1 cellular context compared by ENCODE assay signal in genomic region chr11:19597876-19598275, GRCh38.
TF ChIP-seq lines count a peak whose summit lies in the region.

No MANE protein-coding gene starts in this region.

TF ChIP-seq in SK-N-SH, 30 proteins besides CTCF, POLR2A, EP300 and RAD21 (continued from another document):
- TF ChIP-seq TAF1 (IDR thresholded peaks at IDR 0.05; ENCODE audit: borderline replicate concordance, low read depth, low read length), result no peak
- TF ChIP-seq IRF3 (IDR thresholded peaks at IDR 0.05; ENCODE audit: low read depth, low read length), result no peak
- TF ChIP-seq FOSL2 (IDR thresholded peaks at IDR 0.05; ENCODE audit: borderline replicate concordance, low read depth), result peak; percentile 28; the same call in 1 of the 2 replicates
- TF ChIP-seq USF1 (IDR thresholded peaks at IDR 0.05; ENCODE audit: borderline replicate concordance, low read depth), result no peak
- no peak for TF ChIP-seq GABPA (IDR thresholded peaks at IDR 0.05; ENCODE audit: low read depth)
- TF ChIP-seq TCF12 (IDR thresholded peaks at IDR 0.05), result peak; percentile 80
- TF ChIP-seq MAX (IDR thresholded peaks at IDR 0.05; ENCODE audit: low read depth), result peak; percentile 61
- no peak for TF ChIP-seq MXI1 (IDR thresholded peaks at IDR 0.05; ENCODE audit: low read depth, low read length)
- peak; percentile 68 for TF ChIP-seq PBX3 (IDR thresholded peaks at IDR 0.05)
- TF ChIP-seq FOXJ3 (CRISPR knock-in tag; IDR thresholded peaks at IDR 0.05), result no peak
- TF ChIP-seq USF2 (IDR thresholded peaks at IDR 0.05; ENCODE audit: borderline replicate concordance, low read depth, low read length), result no peak
- TF ChIP-seq RFX5 (IDR thresholded peaks at IDR 0.05; ENCODE audit: low read length), result no peak
- peak; percentile 56 for TF ChIP-seq JUND (IDR thresholded peaks at IDR 0.05)
- TF ChIP-seq RXRA (IDR thresholded peaks at IDR 0.05; ENCODE audit: borderline replicate concordance, low read depth), result peak; percentile 35; the same call in 1 of the 2 replicates
- TF ChIP-seq TEAD4 (IDR thresholded peaks at IDR 0.05; ENCODE audit: borderline replicate concordance, insufficient read depth), result peak; percentile 74; the same call in 1 of the 2 replicates
- TF ChIP-seq ELF1 (IDR thresholded peaks at IDR 0.05), result no peak
TF ChIP-seq in SK-N-SH: peak in this region for 7.
